In the genomic region with DNA sequence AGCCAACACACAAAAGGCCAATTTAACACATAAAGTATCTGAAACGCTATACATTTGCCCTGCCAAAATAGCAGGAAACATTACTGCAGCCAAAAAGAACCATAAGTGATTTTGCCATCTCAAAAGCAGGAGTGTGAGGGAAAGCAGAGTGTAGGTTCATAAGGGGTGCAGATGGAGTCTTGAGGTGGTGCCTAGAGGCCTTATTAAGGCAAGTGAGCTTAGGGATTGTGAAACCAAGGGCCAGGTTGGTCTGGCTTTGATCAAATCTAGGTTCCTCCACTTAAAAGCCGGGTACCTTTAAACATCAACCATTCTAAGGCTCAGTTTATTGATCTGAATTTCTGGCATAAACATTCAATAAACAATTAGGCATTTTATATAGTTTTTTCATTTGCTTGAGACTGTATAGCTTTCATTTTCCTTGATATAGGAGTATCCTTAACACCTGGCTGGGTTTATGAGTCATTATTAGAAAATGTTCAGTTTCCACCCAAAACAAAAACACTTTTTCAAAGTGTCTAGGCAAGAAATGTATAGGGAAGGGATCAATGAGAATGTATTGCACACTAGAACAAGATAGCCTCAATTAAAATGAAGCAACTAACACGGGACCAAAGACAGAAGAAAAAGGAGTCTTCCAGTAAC, we compare ENCODE assay signal across 1 cellular context.
TF ChIP-seq lines count a peak whose summit lies in the region.

No MANE protein-coding gene starts in this region.

TF ChIP-seq in HCT116, 20 proteins besides CTCF, POLR2A, EP300 and RAD21:
- 0 out of 2 replicates have a peak, but pooled peaks have one; percentile 11 for TF ChIP-seq CEBPB (IDR thresholded peaks at IDR 0.05; ENCODE audit: low read depth)
- no peak for TF ChIP-seq EZH2phosphoT487 (IDR thresholded peaks at IDR 0.05; ENCODE audit: borderline replicate concordance)
